16 cellular contexts compared by ENCODE assay signal in genomic region chr1:214187933-214188332, GRCh38.
DNase-seq lines count a peak whose midpoint lies in the region; ATAC-seq and TF ChIP-seq lines count a peak whose summit lies in the region.
"Had no signal": no experiment of that assay in that cellular context is flagged by ENCODE, and none has a peak within 500 bp of the region (broad histone marks: within the 10 kb centered on the region; RNA-seq: fewer than 3 reads in every experiment).

No MANE protein-coding gene starts in this region.

- intact Hi-C loops in mucosa of descending colon (cut with DNase I, micrococcal nuclease): no loop called here
- intact Hi-C loops in PC-9 (cut with micrococcal nuclease; ENCODE audit: unreplicated experiment): no loop called here

- H3F3A ChIP-seq in neural cell (ENCODE audit: insufficient read depth, low read length, poor library complexity, severe bottlenecking) (no peaks in the 10 kb centered on the region), PC-9 (ENCODE audit: insufficient read depth, low read depth) (no peaks in the 10 kb centered on the region)

- DNase-seq in glomerular visceral epithelial cell (ENCODE audit: extremely low spot score): peak; percentile 45
- no peak for DNase-seq in mucosa of descending colon
- no peak for DNase-seq in activated T-cell treated with anti-CD3 and anti-CD28 coated beads, Interleukin-2, amount 50 U/mL, for 1 hour
- no peak for DNase-seq in PC-9
- DNase-seq: COR-L47, DMS153, Karpas-422, MG63, NCI-H1694, NCI-H2107, Peyer's patch, Right ventricle myocardium superior had no signal

- ATAC-seq in mucosa of descending colon (no peak), GM21825 (IDR thresholded peaks at IDR 0.05; ENCODE audit: unreplicated experiment) (no peak)

- TF ChIP-seq EP300 in neural cell (conservative IDR thresholded peaks at IDR 0.05; ENCODE audit: poor library complexity, severe bottlenecking): no peak

- CTCF ChIA-PET in PC-9 (lab: Charles Lee): no interaction called here

- peak overlapping the region in 2 of 10 experiments; percentile 53 to 56; a peak in 2 of 20 replicates for H3K4me3 ChIP-seq in BLaER1 treated with 17β-estradiol and CSF1 and Interleukin-3, amounts not matched to agents 10 nM and 100 nM
- H3K4me3 ChIP-seq in HUES64 (ENCODE audit: low read length) (peak overlapping the region; percentile 59; the same call in 1 of the 2 replicates), neural cell (ENCODE audit: low read length) (peak overlapping the region; percentile 71), mucosa of descending colon (no peak overlapping the region), PC-9 (no peak overlapping the region)
- H3K4me3 ChIP-seq: MG63 had no signal

- H3K79me2 ChIP-seq in neural cell (replicated peaks; ENCODE audit: insufficient read depth, low read length) (no peaks in the 10 kb centered on the region), PC-9 (ENCODE audit: low read depth) (no peaks in the 10 kb centered on the region)

- 34% methylated on average over 7 of the region's 7 CpGs for WGBS in HUES64

- H3K9me2 ChIP-seq in neural cell (ENCODE audit: insufficient read depth, low read length): no peaks in the 10 kb centered on the region
- no peaks in the 10 kb centered on the region for H3K9me2 ChIP-seq in PC-9 (ENCODE audit: insufficient read depth)

- H3K9ac ChIP-seq in BLaER1 treated with 17β-estradiol and CSF1 and Interleukin-3, amounts not matched to agents 10 nM and 100 nM: no peak overlapping the region
- H3K9ac ChIP-seq in HUES64 (ENCODE audit: low read depth, low read length) (no peak overlapping the region), neural cell (ENCODE audit: low read length) (no peak overlapping the region)

- H3K9me3 ChIP-seq in BLaER1 treated with 17β-estradiol and CSF1 and Interleukin-3, amounts not matched to agents 10 nM and 100 nM (replicated peaks in 1 of 11): peaks cover 4 to 15% (median 9%) of the 10 kb centered on the region in 11 experiments; a peak in 21 of 22 replicates
- H3K9me3 ChIP-seq in HUES64 (ENCODE audit: insufficient read depth, low read depth, low read length) (peaks cover 3% of the 10 kb centered on the region; the same call in 1 of the 2 replicates), neural cell (ENCODE audit: low read length) (no peaks in the 10 kb centered on the region), mucosa of descending colon (no peaks in the 10 kb centered on the region), PC-9 (ENCODE audit: insufficient read depth, low read depth) (no peaks in the 10 kb centered on the region)
- H3K9me3 ChIP-seq: MG63, Peyer's patch had no signal

- TF ChIP-seq CTCF in neural cell (IDR thresholded peaks at IDR 0.05; ENCODE audit: poor library complexity, severe bottlenecking): no peak
- no peak for TF ChIP-seq CTCF in mucosa of descending colon (IDR thresholded peaks at IDR 0.05)
- TF ChIP-seq CTCF in PC-9 (conservative IDR thresholded peaks at IDR 0.05): no peak

- peak overlapping the region; percentile 15 to 94 (median 88); a peak in 20 of 22 replicates for H3K4me2 ChIP-seq in BLaER1 treated with 17β-estradiol and CSF1 and Interleukin-3, amounts not matched to agents 10 nM and 100 nM
- H3K4me2 ChIP-seq in neural cell (ENCODE audit: low read length): peak overlapping the region; percentile 76
- H3K4me2 ChIP-seq in PC-9: no peak overlapping the region

- peaks cover 0 to 5% (median 0%) of the 10 kb centered on the region in 11 experiments; a peak in 1 of 22 replicates for H4K20me1 ChIP-seq in BLaER1 treated with 17β-estradiol and CSF1 and Interleukin-3, amounts not matched to agents 10 nM and 100 nM
- H4K20me1 ChIP-seq in neural cell (ENCODE audit: insufficient read depth) (no peaks in the 10 kb centered on the region), PC-9 (ENCODE audit: insufficient read depth) (no peaks in the 10 kb centered on the region)

- peaks cover 35 to 49% (median 44%) of the 10 kb centered on the region in 11 experiments for H3K27me3 ChIP-seq in BLaER1 treated with 17β-estradiol and CSF1 and Interleukin-3, amounts not matched to agents 10 nM and 100 nM
- H3K27me3 ChIP-seq in HUES64 (ENCODE audit: insufficient read depth, low read length) (peaks cover 52% of the 10 kb centered on the region), neural cell (ENCODE audit: insufficient read depth, low read depth, low read length) (peaks cover 29% of the 10 kb centered on the region), PC-9 (ENCODE audit: insufficient read depth, low read depth) (no peaks in the 10 kb centered on the region)

- no peaks in the 10 kb centered on the region for H3K36me3 ChIP-seq in BLaER1 treated with 17β-estradiol and CSF1 and Interleukin-3, amounts not matched to agents 10 nM and 100 nM
- H3K36me3 ChIP-seq in HUES64 (ENCODE audit: insufficient read depth, low read length) (no peaks in the 10 kb centered on the region), neural cell (ENCODE audit: insufficient read depth, low read length) (no peaks in the 10 kb centered on the region), mucosa of descending colon (ENCODE audit: low read depth) (no peaks in the 10 kb centered on the region), PC-9 (ENCODE audit: low read depth) (no peaks in the 10 kb centered on the region)
- H3K36me3 ChIP-seq: MG63, Peyer's patch had no signal

- POLR2A ChIA-PET in PC-9 (lab: Charles Lee; ENCODE audit: unreplicated experiment): no interaction called here

- H2AFZ ChIP-seq in neural cell (ENCODE audit: low read depth, low read length): no peak overlapping the region
- H2AFZ ChIP-seq in PC-9: no peak overlapping the region

- TF ChIP-seq RAD21 in neural cell (conservative IDR thresholded peaks at IDR 0.05): no peak

- H3K4me1 ChIP-seq in BLaER1 treated with 17β-estradiol and CSF1 and Interleukin-3, amounts not matched to agents 10 nM and 100 nM: peaks cover 18 to 32% (median 25%) of the 10 kb centered on the region in 10 experiments; a peak in 19 of 20 replicates
- H3K4me1 ChIP-seq in HUES64 (ENCODE audit: insufficient read depth, low read length) (peaks cover 18% of the 10 kb centered on the region), mucosa of descending colon (ENCODE audit: low read depth) (no peaks in the 10 kb centered on the region), PC-9 (replicated peaks; ENCODE audit: insufficient read depth) (no peaks in the 10 kb centered on the region)

- H3K27ac ChIP-seq in BLaER1 treated with 17β-estradiol and CSF1 and Interleukin-3, amounts not matched to agents 10 nM and 100 nM: no peak overlapping the region
- H3K27ac ChIP-seq in HUES64 (ENCODE audit: low read depth, low read length) (no peak overlapping the region), neural cell (ENCODE audit: low read length) (no peak overlapping the region), PC-9 (no peak overlapping the region)
- H3K27ac ChIP-seq: Peyer's patch had no signal

- no TSS peak for BruUV-seq in PC-9 (replicated peaks; lab: Mats Ljungman, UMichigan)

TF ChIP-seq in neural cell, 6 proteins besides CTCF, POLR2A, EP300 and RAD21:
- TF ChIP-seq POLR2AphosphoS5 (IDR thresholded peaks at IDR 0.05) (no peak), TAF1 (IDR thresholded peaks at IDR 0.05; ENCODE audit: low read depth) (no peak), MXI1 (conservative IDR thresholded peaks at IDR 0.05; ENCODE audit: poor library complexity, severe bottlenecking) (no peak), REST (IDR thresholded peaks at IDR 0.05; ENCODE audit: borderline replicate concordance) (no peak)

Comparison
In these comparisons a context has a peak if more than half of its experiments do, and no peak if none do; other contexts are left out.
1. H3K4me3 ChIP-seq: peak in HUES64 (single experiment) and neural cell (single experiment); none in mucosa of descending colon (single experiment) and PC-9 (single experiment).